ENCODE assay signal across 8 cellular contexts in genomic region chr15:85795669-85796305, GRCh38. TPM values are rescaled to one million over a fixed set of nuclear protein-coding genes. Genes with fewer than 3 reads are reported as not detected.
DNase-seq lines count a peak whose midpoint lies in the region; ATAC-seq, FAIRE-seq and TF ChIP-seq lines count a peak whose summit lies in the region.
"Had no signal": no experiment of that assay in that cellular context is flagged by ENCODE, and none has a peak within 500 bp of the region (broad histone marks: within the 10 kb centered on the region; RNA-seq: fewer than 3 reads in every experiment).

No MANE protein-coding gene starts in this region.

- peak; percentile 94 to 96 for DNase-seq in NCI-H524 (lab: John Stamatoyannopoulos, UW)
- no peak for DNase-seq in H1 (ENCODE audit: low read depth in 1 of 2, low spot score in 2 of 2)
- DNase-seq in trophoblast cell: peak in 1 of 2 donors; percentile 18
- no peak for DNase-seq in GDM1 (lab: John Stamatoyannopoulos, UW)
- no peak for DNase-seq in HT-29 (ENCODE audit: low spot score)
- DNase-seq: OCI-M1 had no signal

- H3K27me3 ChIP-seq in DOHH2 (ENCODE audit: control insufficient read depth, low read length) (peaks cover 31% of the 10 kb centered on the region), H1 (replicated peaks in 1 of 4; ENCODE audit: control insufficient read depth in 3 of 4, extremely low read depth in 1 of 4, insufficient read depth in 3 of 4, low read length in 3 of 4) (peaks cover 0 to 4% (median 1%) of the 10 kb centered on the region in 4 experiments; a peak in 3 of 7 replicates), trophoblast cell (ENCODE audit: insufficient read depth, low read length) (no peaks in the 10 kb centered on the region)

- no peak overlapping the region; the same call in 1 of the 2 replicates for H2BK20ac ChIP-seq in H1 (ENCODE audit: low read length)

- CTCF ChIA-PET in H1 (lab: Charles Lee; ENCODE audit: partially characterized antibody): interaction anchor here (1.1 to 3.0 kb wide), 6 partner anchors 9 to 45 kb away, joined by 3 to 8 read pairs (median 3); no protein-coding TSS in a partner anchor

- 78% methylated on average over 7 of the region's 7 CpGs; no CpG with 5 or more reads in 1 of the 2 experiments for WGBS in H1 (ENCODE audit: extremely low coverage in 1 of 2, insufficient coverage in 1 of 2, insufficient read length in 1 of 2, insufficient replicate concordance in 2 of 2, low coverage in 1 of 2, low lambda C conversion rate in 2 of 2, missing lambda C conversion rate in 1 of 2), 2 experiments
- WGBS in trophoblast cell (ENCODE audit: extremely low coverage, insufficient coverage, insufficient read length): no CpG with 5 or more reads among the region's 7 CpGs

- no peak overlapping the region for H4K91ac ChIP-seq in H1 (replicated peaks; ENCODE audit: insufficient read length, low read length)
- no peak overlapping the region for H4K91ac ChIP-seq in trophoblast cell (ENCODE audit: low read depth, low read length)

- H3K23ac ChIP-seq in H1 (ENCODE audit: insufficient read length) (no peak overlapping the region), trophoblast cell (ENCODE audit: low read length) (no peak overlapping the region)

- TF ChIP-seq EP300 in H1 (IDR thresholded peaks at IDR 0.05; ENCODE audit: borderline replicate concordance in 1 of 2, low read depth in 2 of 2, low read length in 2 of 2): no peak

- H2BK120ac ChIP-seq in H1 (replicated peaks; ENCODE audit: low read depth, low read length) (no peak overlapping the region), trophoblast cell (ENCODE audit: insufficient read depth, low read length, poor library complexity) (no peak overlapping the region)

- H2AFZ ChIP-seq in H1 (ENCODE audit: low read length) (0 out of 2 replicates have a peak overlapping the region, but pooled peaks have one; percentile 37), trophoblast cell (ENCODE audit: insufficient read depth, low read length, poor library complexity) (no peak overlapping the region)

- H2BK12ac ChIP-seq in H1 (ENCODE audit: low read depth, low read length): peak overlapping the region; percentile 75; the same call in 1 of the 2 replicates
- H2BK12ac ChIP-seq in trophoblast cell (ENCODE audit: low read length): no peak overlapping the region

- H3K14ac ChIP-seq in H1 (ENCODE audit: insufficient read length) (no peak overlapping the region), trophoblast cell (ENCODE audit: low read length) (no peak overlapping the region)

- no peak overlapping the region for H2BK15ac ChIP-seq in H1 (ENCODE audit: low read length)

- H3K4me1 ChIP-seq in DOHH2 (ENCODE audit: control insufficient read depth, low read length): peaks cover 20% of the 10 kb centered on the region
- peaks cover 9 to 15% (median 12%) of the 10 kb centered on the region in 4 experiments for H3K4me1 ChIP-seq in H1 (replicated peaks in 1 of 4; ENCODE audit: control insufficient read depth in 3 of 4, insufficient read depth in 4 of 4, low read length in 3 of 4)
- H3K4me1 ChIP-seq in trophoblast cell (ENCODE audit: control insufficient read depth in 1 of 2, insufficient read depth in 2 of 2, low read length in 2 of 2): peaks cover 5 to 16% of the 10 kb centered on the region in 2 experiments

- no peak overlapping the region for H4K12ac ChIP-seq in trophoblast cell (ENCODE audit: low read depth, low read length)

- H3K9me3 ChIP-seq in DOHH2 (ENCODE audit: control insufficient read depth, insufficient read depth, low read length) (no peaks in the 10 kb centered on the region), H1 (ENCODE audit: insufficient read depth in 2 of 2, low read depth in 1 of 2, low read length in 1 of 2) (no peaks in the 10 kb centered on the region; a peak in 1 of 4 replicates), trophoblast cell (ENCODE audit: insufficient read depth, low read depth, low read length) (no peaks in the 10 kb centered on the region)

- FAIRE-seq in H1 (lab: Jason Lieb, UNC): no peak

- H4K20me1 ChIP-seq in DOHH2 (ENCODE audit: control insufficient read depth, insufficient read depth, low read depth, low read length) (peaks cover 14% of the 10 kb centered on the region), H1 (replicated peaks in 1 of 2; ENCODE audit: control insufficient read depth in 1 of 2, insufficient read depth in 2 of 2, low read length in 2 of 2) (peaks cover 9 to 15% of the 10 kb centered on the region in 2 experiments)

- TF ChIP-seq POLR2A in H1 (IDR thresholded peaks at IDR 0.05; ENCODE audit: control extremely low read depth in 1 of 2, low read depth in 2 of 2, low read length in 2 of 2): no peak

- H2BK5ac ChIP-seq in H1 (ENCODE audit: low read depth, low read length) (no peak overlapping the region), trophoblast cell (ENCODE audit: low read depth, low read length, poor library complexity) (no peak overlapping the region)

- H3K18ac ChIP-seq in H1 (ENCODE audit: extremely low read depth, low read length): no peak overlapping the region
- H3K18ac ChIP-seq in trophoblast cell (ENCODE audit: low read length): no peak overlapping the region

- H3K9ac ChIP-seq in H1 (replicated peaks in 1 of 4; ENCODE audit: extremely low read depth in 1 of 4, low read depth in 3 of 4, low read length in 3 of 4) (no peak overlapping the region), trophoblast cell (ENCODE audit: low read length) (no peak overlapping the region)

- H3K4me2 ChIP-seq in DOHH2 (ENCODE audit: low read length) (peak overlapping the region; percentile 82), H1 (ENCODE audit: insufficient read depth in 1 of 2, low read depth in 2 of 2, low read length in 2 of 2) (peak overlapping the region; percentile 13 to 74; a peak in 3 of 4 replicates), trophoblast cell (ENCODE audit: low read length) (peak overlapping the region; percentile 60)

- H3K27ac ChIP-seq in DOHH2 (ENCODE audit: low read depth, low read length): no peak overlapping the region
- no peak overlapping the region for H3K27ac ChIP-seq in H1 (ENCODE audit: low read depth, low read length)
- no peak overlapping the region for H3K27ac ChIP-seq in trophoblast cell (ENCODE audit: low read depth, low read length)

- H3K4ac ChIP-seq in H1 (replicated peaks; ENCODE audit: insufficient read length, low read depth, low read length): no peak overlapping the region
- no peak overlapping the region for H3K4ac ChIP-seq in trophoblast cell (ENCODE audit: low read depth, low read length)

- TF ChIP-seq RAD21 in H1 (IDR thresholded peaks at IDR 0.05 in 1 of 2, conservative IDR thresholded peaks at IDR 0.05 in 1 of 2; ENCODE audit: low read depth in 2 of 2, low read length in 2 of 2): no peak

- no peak overlapping the region for H4K5ac ChIP-seq in H1 (ENCODE audit: insufficient read length, low read depth, low read length)

- peaks cover 15% of the 10 kb centered on the region for H3K79me1 ChIP-seq in H1 (ENCODE audit: low read depth, low read length)
- H3K79me1 ChIP-seq in trophoblast cell (ENCODE audit: low read length): peaks cover 9% of the 10 kb centered on the region

- POLR2A ChIA-PET in H1 (lab: Charles Lee; ENCODE audit: partially characterized antibody): interaction anchor here (0.9 to 1.5 kb wide), 3 partner anchors 9 to 45 kb away, joined by 3 to 9 read pairs (median 3); no protein-coding TSS in a partner anchor

- H2AK5ac ChIP-seq in H1 (ENCODE audit: low read depth, low read length): no peak overlapping the region
- H2AK5ac ChIP-seq in trophoblast cell (ENCODE audit: low read length): no peak overlapping the region

- TF ChIP-seq CTCF in DOHH2 (IDR thresholded peaks at IDR 0.05; ENCODE audit: low read depth, low read length, poor library complexity, severe bottlenecking): no peak
- no peak for TF ChIP-seq CTCF in H1 (IDR thresholded peaks at IDR 0.05; ENCODE audit: control extremely low read depth in 1 of 3, insufficient read depth in 1 of 3, low read depth in 1 of 3, low read length in 3 of 3)

- no peak for ATAC-seq in HG03280 (IDR thresholded peaks at IDR 0.05; ENCODE audit: unreplicated experiment)

- H4K8ac ChIP-seq in H1 (ENCODE audit: extremely low read depth, insufficient read depth, low read length) (no peak overlapping the region), trophoblast cell (ENCODE audit: low read depth, low read length) (no peak overlapping the region)

- H3K36me3 ChIP-seq in DOHH2 (ENCODE audit: control insufficient read depth, low read length): no peaks in the 10 kb centered on the region
- H3K36me3 ChIP-seq in H1 (ENCODE audit: control insufficient read depth in 2 of 4, insufficient read depth in 4 of 4, low read length in 3 of 4): no peaks in the 10 kb centered on the region
- no peaks in the 10 kb centered on the region for H3K36me3 ChIP-seq in trophoblast cell (ENCODE audit: control insufficient read depth in 1 of 2, insufficient read depth in 2 of 2, low read length in 2 of 2)

- H3K9me2 ChIP-seq in DOHH2 (replicated peaks; ENCODE audit: control insufficient read depth, low read length): no peaks in the 10 kb centered on the region

- H3K23me2 ChIP-seq in H1 (ENCODE audit: low read depth, low read length): peaks cover 10% of the 10 kb centered on the region; the same call in 1 of the 2 replicates

- H3K4me3 ChIP-seq in DOHH2 (ENCODE audit: low read length) (peak overlapping the region; percentile 66), H1 (ENCODE audit: extremely low read depth in 1 of 4, insufficient read depth in 2 of 4, low read depth in 3 of 4, low read length in 4 of 4) (no peak overlapping the region; a peak in 2 of 8 replicates), trophoblast cell (ENCODE audit: low read depth, low read length) (no peak overlapping the region)

- H3F3A ChIP-seq in DOHH2 (ENCODE audit: control insufficient read depth, insufficient read depth): no peaks in the 10 kb centered on the region

- H3K79me2 ChIP-seq in DOHH2 (ENCODE audit: control insufficient read depth, low read length) (peaks cover 16% of the 10 kb centered on the region), H1 (ENCODE audit: control insufficient read depth in 1 of 2, insufficient read depth in 2 of 2, low read length in 2 of 2) (peaks cover 18 to 32% of the 10 kb centered on the region in 2 experiments), trophoblast cell (ENCODE audit: control insufficient read depth, insufficient read depth, low read length, poor library complexity) (peaks cover 6% of the 10 kb centered on the region)

- no peak overlapping the region for H3K56ac ChIP-seq in H1 (replicated peaks; ENCODE audit: insufficient read length, low read depth, low read length)

RNA-seq across cellular contexts. Expression of gene KLHL25, which starts 1.1 kb away (rescaled TPM):
- total RNA-seq in H1 (2021; fragmentation: NEBNext Ultra II Directional; extraction: Animal tissue kit (Norgen Biotek cat#: 25700)): 16.5 and 17.1 TPM in 2 replicates
- polyA plus RNA-seq in H1 (2011; rRNA removed): 22.0 and 28.6 TPM in 2 replicates
- polyA plus RNA-seq in H1 (2011; cell fraction: cytosol; rRNA removed): 19.5 TPM
- 35.3 TPM for polyA plus RNA-seq in H1 (2011; cell fraction: nucleus; rRNA removed)
- 10.2 to 16.3 TPM (median 14.4 TPM) in 4 replicates for polyA plus RNA-seq in H1 (2012, experiment 1 of 2)
- polyA plus RNA-seq in H1 (2012, experiment 2 of 2): 13.3 TPM
- 7.5 TPM for polyA plus RNA-seq in H1 (2013, experiment 1 of 2)
- polyA plus RNA-seq in H1 (2013, experiment 2 of 2): 6.3 TPM
- 17.1 and 19.3 TPM in 2 replicates for polyA minus RNA-seq in H1 (2011; rRNA and poly(A)+ RNA removed)
- 14.2 TPM for polyA minus RNA-seq in H1 (2011; cell fraction: cytosol; rRNA and poly(A)+ RNA removed)
- polyA minus RNA-seq in H1 (2011; cell fraction: nucleus; rRNA and poly(A)+ RNA removed): 28.4 TPM
- polyA plus RNA-seq in trophoblast cell (2013): 3.9 and 4.1 TPM in 2 replicates
- 17.9 and 23.6 TPM in 2 replicates for total RNA-seq in HT-29 (2014; rRNA removed; shearing (Covaris generic))

Comparison
In these comparisons a context has a peak if more than half of its experiments do, and no peak if none do; other contexts are left out.
1. DNase-seq: peak in NCI-H524 (2 of 2); none in H1 (0 of 2), GDM1 (single experiment) and HT-29 (single experiment).
2. Peak in every context shown above with its lines, with median percentiles within 50 percentile points of each other: H3K4me2 ChIP-seq.